ENCODE assay signal across 23 cellular contexts in the genomic region with DNA sequence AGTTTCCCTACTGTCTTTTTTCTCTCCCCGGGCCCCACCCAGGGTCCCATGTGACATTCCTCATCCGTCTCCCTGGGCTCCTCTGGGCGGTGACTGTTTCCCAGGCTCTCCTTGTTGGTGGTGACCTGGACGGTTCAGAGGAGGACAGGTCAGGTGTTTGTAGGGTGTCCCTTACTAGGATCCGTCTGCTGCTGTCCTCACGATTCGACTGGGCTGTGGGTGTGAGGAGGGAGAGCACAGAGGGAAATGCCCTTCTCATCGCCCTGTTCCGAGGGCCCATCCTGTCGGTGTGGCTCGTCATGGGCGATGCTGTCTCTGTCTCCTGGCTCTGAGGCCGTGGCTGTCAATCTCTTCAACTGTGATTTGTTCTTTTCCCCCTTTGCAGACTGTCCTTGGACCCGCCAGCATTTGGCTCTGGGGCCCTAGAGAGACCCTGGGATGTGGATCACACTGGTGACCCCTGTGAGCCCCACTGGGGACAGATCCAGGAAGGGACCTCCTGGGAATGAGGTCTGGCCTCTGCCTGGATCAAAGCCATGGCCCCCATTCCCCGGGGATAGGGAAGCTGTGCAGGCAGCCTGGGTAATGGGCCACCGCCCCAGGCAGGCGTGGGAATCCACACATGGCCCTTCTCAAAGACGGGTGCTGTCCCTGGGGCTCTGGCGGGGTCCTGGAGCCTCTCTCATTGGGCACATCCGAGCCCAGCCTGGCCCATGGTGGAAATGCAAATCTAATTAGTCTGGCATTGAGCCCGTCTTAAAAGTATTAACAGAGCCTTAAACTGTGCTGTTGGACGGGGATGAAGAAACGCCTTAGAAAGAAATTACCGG. TPM values are rescaled to one million over a fixed set of nuclear protein-coding genes. Genes with fewer than 3 reads are reported as not detected.
A peak's percentile ranks its signal among the peaks of the same experiment; 100 is the strongest.
DNase-seq lines count a peak whose midpoint lies in the region; ATAC-seq, FAIRE-seq and TF ChIP-seq lines count a peak whose summit lies in the region.
"Had no signal": no experiment of that assay in that cellular context is flagged by ENCODE, and none has a peak within 500 bp of the region (broad histone marks: within the 10 kb centered on the region; RNA-seq: fewer than 3 reads in every experiment).

No MANE protein-coding gene starts in this region.

- H3K27me3 ChIP-seq in RWPE2 (ENCODE audit: insufficient read depth, poor library complexity, severe bottlenecking) (no peaks in the 10 kb centered on the region), esophagus muscularis mucosa (no peaks in the 10 kb centered on the region)
- H3K27me3 ChIP-seq: heart right ventricle, upper lobe of left lung had no signal

- 85% methylated on average over 16 of the region's 24 CpGs for WGBS in esophagus muscularis mucosa

- intact Hi-C loops in kidney (cut with DNase I), result no loop called here
- intact Hi-C loops in sciatic nerve (cut with DNase I), result no loop called here
- intact Hi-C loops in esophagus muscularis mucosa (cut with DNase I), result no loop called here

- DNase-seq in D341Med (ENCODE audit: low spot score) (peak; percentile 88), RWPE2 (ENCODE audit: low spot score) (peak; percentile 44), kidney (peak; percentile 89), sciatic nerve (ENCODE audit: low spot score) (peak; percentile 53), esophagus muscularis mucosa (ENCODE audit: extremely low spot score) (no peak), SKM-1 (lab: John Stamatoyannopoulos, UW; ENCODE audit: unreplicated experiment) (no peak), ACHN (no peak)
- DNase-seq: activated CD4-positive, alpha-beta T cell treated with anti-CD3 and anti-CD28 coated beads, Interleukin-2, amount 50 U/mL, for 48 hours; activated CD4-positive, CD25-positive, alpha-beta regulatory T cell; CD4-positive, CD25-positive, alpha-beta regulatory T cell; foreskin fibroblast; GOT3; kidney glomerular epithelial cell; NCI-H1694; NCI-H510A; NK-92 treated with Interleukin-12 subunit alpha and Interleukin-12 subunit beta, amount 100 ng/mL, for 24 hours; SIG-M5; stimulated activated CD4-positive, alpha-beta T cell treated with anti-CD3 and anti-CD28 coated beads, Interleukin-1b, Interleukin-23, amount 100 ng/mL, for 48 hours had no signal

- H3K4me1 ChIP-seq in RWPE2 (ENCODE audit: insufficient read depth, poor library complexity, severe bottlenecking), result peaks cover 5% of the 10 kb centered on the region
- peaks cover 0 to 21% of the 10 kb centered on the region in 2 donors for H3K4me1 ChIP-seq in kidney (ENCODE audit: control insufficient read depth in 1 of 2, insufficient read depth in 1 of 2, low read depth in 1 of 2, low read length in 2 of 2)
- peaks cover 0 to 18% (median 8%) of the 10 kb centered on the region in 4 donors for H3K4me1 ChIP-seq in esophagus muscularis mucosa
- H3K4me1 ChIP-seq: upper lobe of left lung had no signal

- in situ Hi-C loops in ACHN (cut with HindIII; ENCODE audit: low pct_ligation_motif_present, low pct_unique_long_range_greater_than_20kb, low sequenced_read_pairs), result no loop called here

- no peak for TF ChIP-seq POLR2A in esophagus muscularis mucosa (IDR thresholded peaks at IDR 0.05; ENCODE audit: low read depth)

- no peak for FAIRE-seq in kidney (lab: Jason Lieb, UNC)
- FAIRE-seq: GM12892 had no signal

- no peak for TF ChIP-seq EP300 in esophagus muscularis mucosa (IDR thresholded peaks at IDR 0.05)

- no peak overlapping the region for H3K9ac ChIP-seq in kidney (ENCODE audit: low read length in 2 of 2)

- no peak overlapping the region for H3K4me3 ChIP-seq in RWPE2 (ENCODE audit: severe bottlenecking)
- H3K4me3 ChIP-seq in kidney (ENCODE audit: low read length in 2 of 2), result no peak overlapping the region
- H3K4me3 ChIP-seq in esophagus muscularis mucosa, result no peak overlapping the region
- H3K4me3 ChIP-seq: coronary artery, heart right ventricle, skin epidermis, upper lobe of left lung had no signal

- TF ChIP-seq CTCF in RWPE2 (IDR thresholded peaks at IDR 0.05; ENCODE audit: poor library complexity, severe bottlenecking) (no peak), kidney (IDR thresholded peaks at IDR 0.05; ENCODE audit: borderline replicate concordance, extremely low read depth, insufficient read depth) (no peak), esophagus muscularis mucosa (IDR thresholded peaks at IDR 0.05) (no peak)

- H3K27ac ChIP-seq in RWPE2 (ENCODE audit: poor library complexity, severe bottlenecking) (no peak overlapping the region), kidney (ENCODE audit: low read depth in 2 of 2, low read length in 2 of 2) (no peak overlapping the region), esophagus muscularis mucosa (replicated peaks in 1 of 4) (no peak overlapping the region)
- H3K27ac ChIP-seq: coronary artery, heart right ventricle, skin epidermis, upper lobe of left lung had no signal

- H3K36me3 ChIP-seq in RWPE2 (ENCODE audit: low read depth), result no peaks in the 10 kb centered on the region
- no peaks in the 10 kb centered on the region for H3K36me3 ChIP-seq in kidney (ENCODE audit: control insufficient read depth in 1 of 2, insufficient read depth in 2 of 2, low read length in 2 of 2)
- H3K36me3 ChIP-seq in esophagus muscularis mucosa, result no peaks in the 10 kb centered on the region
- H3K36me3 ChIP-seq: heart right ventricle, upper lobe of left lung had no signal

- H3K9me3 ChIP-seq in RWPE2 (ENCODE audit: severe bottlenecking) (no peaks in the 10 kb centered on the region), kidney (ENCODE audit: control insufficient read depth in 1 of 2, low read length in 2 of 2) (no peaks in the 10 kb centered on the region), esophagus muscularis mucosa (no peaks in the 10 kb centered on the region)
- H3K9me3 ChIP-seq: heart right ventricle, upper lobe of left lung had no signal

- ATAC-seq in RWPE2 (ENCODE audit: low read depth) (no peak), sciatic nerve (no peak)
- ATAC-seq: heart right ventricle had no signal

RNA-seq across cellular contexts. Expression of a gene that starts 46.8 kb away (rescaled TPM):
- total RNA-seq in kidney (4.4 TPM), sciatic nerve (7.2 TPM), esophagus muscularis mucosa (1 to 10 TPM in 2 of 4 donors, under 1 TPM in 2; 0.66 to 2.5 (median 1.3) TPM)
- polyA plus RNA-seq in kidney (ENCODE audit: insufficient read depth, low read depth, low replicate concordance), result 0.22 TPM

Comparison
In these comparisons a context has a peak if more than half of its experiments do, and no peak if none do; other contexts are left out.
1. DNase-seq: peak in D341Med (single experiment), RWPE2 (single experiment), kidney (single experiment) and sciatic nerve (single experiment); none in esophagus muscularis mucosa (single experiment), SKM-1 (single experiment) and ACHN (single experiment).